Comparison of ENCODE assay signal across 27 cellular contexts in the genomic region with DNA sequence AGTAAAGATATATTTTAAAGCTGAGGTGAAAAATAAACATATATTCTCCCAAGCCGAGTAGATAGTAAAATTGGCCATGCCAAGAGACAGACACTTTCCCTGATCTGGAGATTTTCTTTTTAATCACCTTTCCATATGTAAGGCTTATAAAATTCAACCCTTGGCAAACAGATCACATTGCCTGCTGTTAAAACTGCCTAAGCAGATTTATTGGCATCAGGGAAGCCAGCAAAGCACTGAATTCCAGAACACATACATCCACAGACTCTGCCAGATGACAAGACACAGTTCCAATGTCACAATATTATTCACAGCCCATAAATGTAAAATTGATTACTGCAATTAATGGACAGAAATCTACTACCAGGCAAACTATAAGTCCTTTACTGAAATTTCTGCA.
"Had no signal": no experiment of that assay in that cellular context is flagged by ENCODE, and none has a peak within 500 bp of the region (broad histone marks: within the 10 kb centered on the region; RNA-seq: fewer than 3 reads in every experiment).

No MANE protein-coding gene starts in this region.

- H3K4me1 ChIP-seq: adrenal gland, body of pancreas, colonic mucosa, esophagus squamous epithelium, left ventricle myocardium inferior, psoas muscle, suprapubic skin, tibial artery had no signal

- H3K4me1 Mint-ChIP-seq: activated naive CD8-positive, alpha-beta T cell treated with anti-CD3 and anti-CD28 coated beads for 36 hours had no signal

- H3K4me3 ChIP-seq: adrenal gland, body of pancreas, colonic mucosa, esophagus squamous epithelium, left ventricle myocardium inferior, ovary, psoas muscle, smooth muscle cell, suprapubic skin, tibial artery had no signal

- H3K4me2 ChIP-seq: smooth muscle cell had no signal

- H3K27me3 Mint-ChIP-seq: activated naive CD8-positive, alpha-beta T cell treated with anti-CD3 and anti-CD28 coated beads for 36 hours had no signal

- H3K27ac ChIP-seq: adrenal gland, body of pancreas, colonic mucosa, epithelial cell of prostate, esophagus squamous epithelium, left ventricle myocardium inferior, ovary, psoas muscle, suprapubic skin, tibial artery, WERI-Rb-1 had no signal

- H3K4me3 Mint-ChIP-seq: activated naive CD4-positive, alpha-beta T cell treated with anti-CD3 and anti-CD28 coated beads for 36 hours; activated naive CD8-positive, alpha-beta T cell treated with anti-CD3 and anti-CD28 coated beads for 36 hours; activated T-helper 1 cell treated with anti-CD3 and anti-CD28 coated beads, Interleukin-12 subunit alpha, Interleukin-12 subunit beta, Interleukin-2, Interleukin-4 antibody, amounts not matched to agents 30 ng/mL and 10 ng/mL and 1 ng/mL, durations not matched to agents 14 hours and 24 hours and 36 hours had no signal

- H3K27me3 ChIP-seq: adrenal gland, body of pancreas, colonic mucosa, esophagus squamous epithelium, ovary, suprapubic skin, tibial artery had no signal

- ATAC-seq: activated CD4-positive, CD25-positive, alpha-beta regulatory T cell treated with anti-CD3 and anti-CD28 coated beads, Interleukin-2, amount 50 U/mL, for 24 hours; body of pancreas; psoas muscle had no signal

- H3K36me3 ChIP-seq: adrenal gland, colonic mucosa, ovary, suprapubic skin, tibial artery, WERI-Rb-1 had no signal

- DNase-seq: activated CD4-positive, alpha-beta T cell treated with anti-CD3 and anti-CD28 coated beads for 48 hours; activated CD4-positive, alpha-beta T cell treated with anti-CD3 and anti-CD28 coated beads, Interleukin-2, amount 50 U/mL, for 48 hours; activated CD8-positive, alpha-beta memory T cell treated with anti-CD3 and anti-CD28 coated beads, Interleukin-2, amount 50 U/mL, for 4 hours; activated effector memory CD4-positive, alpha-beta T cell treated with anti-CD3 and anti-CD28 coated beads, Interleukin-2, amount 50 U/mL, for 16 hours; activated naive CD4-positive, alpha-beta T cell treated with anti-CD3 and anti-CD28 coated beads for 36 hours; activated naive CD8-positive, alpha-beta T cell treated with anti-CD3 and anti-CD28 coated beads for 36 hours; activated T-cell treated with anti-CD3 and anti-CD28 coated beads, Interleukin-2, amount 50 U/mL, for 1 hour; adrenal gland; aorta; body of pancreas; cerebellar nuclear complex; colonic mucosa; effector CD8-positive, alpha-beta T cell; esophagus squamous epithelium; left ventricle myocardium inferior; ovary; psoas muscle; stimulated activated CD4-positive, alpha-beta T cell treated with anti-CD3 and anti-CD28 coated beads, Interleukin-15, amount 100 ng/mL, for 24 hours; stimulated activated naive CD4-positive, alpha-beta T cell; T-helper 9 cell; tibial artery; WERI-Rb-1 had no signal

- H3K27ac Mint-ChIP-seq: activated naive CD4-positive, alpha-beta T cell treated with anti-CD3 and anti-CD28 coated beads for 36 hours; activated naive CD8-positive, alpha-beta T cell treated with anti-CD3 and anti-CD28 coated beads for 36 hours; activated T-helper 1 cell treated with anti-CD3 and anti-CD28 coated beads, Interleukin-12 subunit alpha, Interleukin-12 subunit beta, Interleukin-2, Interleukin-4 antibody, amounts not matched to agents 30 ng/mL and 10 ng/mL and 1 ng/mL, durations not matched to agents 14 hours and 24 hours and 36 hours had no signal

- H3K9me3 ChIP-seq: body of pancreas, ovary, psoas muscle had no signal
